ENCODE assay signal across 13 cellular contexts in the genomic region with DNA sequence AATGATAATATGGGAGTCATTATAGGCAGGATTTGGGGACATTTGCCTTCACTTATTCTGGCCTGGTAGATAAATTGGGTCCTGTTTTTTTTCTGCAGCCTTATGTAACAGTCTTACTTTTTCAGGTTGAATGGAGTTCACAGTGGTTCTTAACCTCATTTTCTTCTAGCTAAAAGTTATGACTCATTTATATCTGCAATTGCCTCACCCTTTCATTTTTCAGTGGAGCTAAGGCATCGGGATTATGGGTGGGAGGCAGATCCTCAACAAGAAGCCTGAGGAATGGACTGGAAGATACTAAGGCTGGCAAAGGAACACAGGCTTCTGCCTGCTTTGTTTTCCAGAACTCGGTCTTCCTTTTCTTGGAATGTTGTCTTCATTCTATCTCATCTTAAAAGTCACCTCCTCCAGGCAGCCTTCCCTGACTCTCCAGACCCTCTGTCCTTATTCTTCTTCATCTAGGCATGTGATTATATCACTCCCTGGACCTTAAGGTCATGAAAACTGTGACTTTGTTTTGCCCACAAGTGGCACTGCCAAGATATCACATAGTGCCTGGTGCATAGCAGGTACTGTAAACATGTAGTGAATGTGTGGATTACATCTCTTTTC.
A peak's percentile ranks its signal among the peaks of the same experiment; 100 is the strongest.
DNase-seq lines count a peak whose midpoint lies in the region; ATAC-seq, FAIRE-seq and TF ChIP-seq lines count a peak whose summit lies in the region.
"Had no signal": no experiment of that assay in that cellular context is flagged by ENCODE, and none has a peak within 500 bp of the region (broad histone marks: within the 10 kb centered on the region; RNA-seq: fewer than 3 reads in every experiment).

No MANE protein-coding gene starts in this region.

- H3K9ac ChIP-seq in adipocyte (ENCODE audit: low read length) = no peak overlapping the region
- H3K9ac ChIP-seq: BLaER1 treated with 17β-estradiol and CSF1 and Interleukin-3, amounts not matched to agents 10 nM and 100 nM had no signal

- H3K36me3 ChIP-seq in adipocyte (ENCODE audit: control insufficient read depth, insufficient read depth, low read length, severe bottlenecking) = no peaks in the 10 kb centered on the region
- H3K36me3 ChIP-seq: BLaER1 treated with 17β-estradiol and CSF1 and Interleukin-3, amounts not matched to agents 10 nM and 100 nM had no signal

- DNase-seq in AG20443 (ENCODE audit: low spot score) (peak; percentile 50), H54 (ENCODE audit: insufficient read length, low spot score) (peak; percentile 41), adipocyte (ENCODE audit: low read depth) (peak; percentile 67), iris pigment epithelial cell (ENCODE audit: low read depth) (peak; percentile 81)
- DNase-seq: activated naive CD4-positive, alpha-beta T cell treated with anti-CD3 and anti-CD28 coated beads, Interleukin-2, amount 50 U/mL, for 16 hours; NCI-H446; substantia nigra; T-helper 9 cell had no signal

- FAIRE-seq in H54 (lab: Jason Lieb, UNC) = peak; percentile 45

- no peak for ATAC-seq in GM21786 (IDR thresholded peaks at IDR 0.05; ENCODE audit: unreplicated experiment)
- ATAC-seq in HG02840 (IDR thresholded peaks at IDR 0.05; ENCODE audit: low FRiP score, unreplicated experiment) = no peak
- no peak for ATAC-seq in GM21390 (IDR thresholded peaks at IDR 0.05; ENCODE audit: unreplicated experiment)
- no peak for ATAC-seq in HG03565 (IDR thresholded peaks at IDR 0.05; ENCODE audit: unreplicated experiment)

- H3K4me3 ChIP-seq in adipocyte (ENCODE audit: low read length) = no peak overlapping the region
- H3K4me3 ChIP-seq: BLaER1 treated with 17β-estradiol and CSF1 and Interleukin-3, amounts not matched to agents 10 nM and 100 nM had no signal

- H3K9me3 ChIP-seq in adipocyte (ENCODE audit: control insufficient read depth, low read length) = no peaks in the 10 kb centered on the region

- no peaks in the 10 kb centered on the region for H3K27me3 ChIP-seq in adipocyte (replicated peaks; ENCODE audit: control insufficient read depth, insufficient read depth, low read length)
- H3K27me3 ChIP-seq: BLaER1 treated with 17β-estradiol and CSF1 and Interleukin-3, amounts not matched to agents 10 nM and 100 nM had no signal

- TF ChIP-seq POLR2A in H54 (IDR thresholded peaks at IDR 0.05; ENCODE audit: low read depth, low read length) = no peak

- peaks cover 17% of the 10 kb centered on the region for H3K4me1 ChIP-seq in adipocyte (ENCODE audit: control insufficient read depth, insufficient read depth, low read length)
- H3K4me1 ChIP-seq: BLaER1 treated with 17β-estradiol and CSF1 and Interleukin-3, amounts not matched to agents 10 nM and 100 nM had no signal
